11 cellular contexts compared by ENCODE assay signal in the genomic region with DNA sequence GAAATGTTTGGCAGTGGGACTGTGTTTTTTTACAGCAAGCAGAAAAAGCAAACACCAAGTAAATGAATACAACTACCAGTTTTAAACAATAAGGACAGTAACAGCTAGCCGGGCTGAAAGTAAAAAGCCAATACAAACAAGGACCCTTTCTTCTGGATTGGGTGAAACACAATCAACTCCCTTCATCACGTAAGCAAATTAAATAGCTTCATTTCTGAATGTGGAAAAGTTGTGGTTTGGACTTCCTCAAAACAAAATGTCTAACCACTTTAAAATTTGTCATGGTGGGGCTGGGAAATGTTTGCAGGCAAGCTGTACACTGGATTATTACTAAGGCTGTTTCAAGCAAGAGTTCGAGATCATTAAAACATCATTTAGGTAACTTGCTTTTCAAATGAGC. TPM values are rescaled to one million over a fixed set of nuclear protein-coding genes. Genes with fewer than 3 reads are reported as not detected.
A peak's percentile ranks its signal among the peaks of the same experiment; 100 is the strongest.
DNase-seq lines count a peak whose midpoint lies in the region; ATAC-seq and TF ChIP-seq lines count a peak whose summit lies in the region.
"Had no signal": no experiment of that assay in that cellular context is flagged by ENCODE, and none has a peak within 500 bp of the region (broad histone marks: within the 10 kb centered on the region; RNA-seq: fewer than 3 reads in every experiment).

No MANE protein-coding gene starts in this region.

- H3K4me1 ChIP-seq in esophagus squamous epithelium: peaks cover 6 to 51% (median 6%) of the 10 kb centered on the region in 3 donors

- H3K27ac ChIP-seq in esophagus squamous epithelium: peak overlapping the region in 3 of 4 donors; percentile 31 to 66 (median 61)

- no peaks in the 10 kb centered on the region for H3K9me3 ChIP-seq in esophagus squamous epithelium

- H3K36me3 ChIP-seq in esophagus squamous epithelium: peaks cover 14 to 87% (median 17%) of the 10 kb centered on the region in 3 donors

- TF ChIP-seq CTCF in esophagus squamous epithelium (IDR thresholded peaks at IDR 0.05): no peak

- ATAC-seq in GM19023 (IDR thresholded peaks at IDR 0.05; ENCODE audit: unreplicated experiment): no peak
- no peak for ATAC-seq in GM19324 (IDR thresholded peaks at IDR 0.05; ENCODE audit: low FRiP score, unreplicated experiment)
- no peak for ATAC-seq in GM18502 (IDR thresholded peaks at IDR 0.05; ENCODE audit: poor library complexity, unreplicated experiment)
- ATAC-seq: activated CD4-positive, CD25-positive, alpha-beta regulatory T cell treated with anti-CD3 and anti-CD28 coated beads, Interleukin-2, amount 50 U/mL, for 24 hours; K562 had no signal

- WGBS in esophagus squamous epithelium, 2 donors: 35 to 41% methylated on average over 3 of the region's 3 CpGs

- no peak for TF ChIP-seq POLR2A in esophagus squamous epithelium (IDR thresholded peaks at IDR 0.05)

- no peak overlapping the region for H3K4me3 ChIP-seq in esophagus squamous epithelium
- H3K4me3 ChIP-seq: K562 had no signal

- intact Hi-C loops in esophagus squamous epithelium (cut with DNase I): no loop called here

- H3K27me3 ChIP-seq in esophagus squamous epithelium: no peaks in the 10 kb centered on the region

- DNase-seq in GM04504 (ENCODE audit: low read depth) (peak; percentile 73), RPMI7951 (ENCODE audit: low read depth) (peak; percentile 77), esophagus squamous epithelium (lab: John Stamatoyannopoulos, UW) (no peak), renal cortical epithelial cell (ENCODE audit: low read depth) (peak; percentile 29), NCI-H187 treated with DMSO at 0.1 percent for 48 hours (lab: John Stamatoyannopoulos, UW) (no peak)
- DNase-seq: hippocampal formation had no signal

RNA-seq across cellular contexts. Expression of a gene that starts 47.4 kb away (rescaled TPM):
- total RNA-seq in RPMI7951 (2014; rRNA removed; shearing (Covaris generic)): 9.4 and 10.2 TPM in 2 replicates
- total RNA-seq in esophagus squamous epithelium (10 to 100 TPM; 15.7 to 31.7 (median 20.0) TPM), renal cortical epithelial cell (3.6 and 13.3 TPM in 2 replicates)

RNA-seq across cellular contexts. Expression of a gene that starts 48.7 kb away (rescaled TPM):
- 22.2 and 24.3 TPM in 2 replicates for total RNA-seq in RPMI7951 (2014; rRNA removed; shearing (Covaris generic))
- total RNA-seq in esophagus squamous epithelium: 10 to 100 TPM; 14.1 to 31.9 (median 21.0) TPM
- 26.4 and 51.5 TPM in 2 replicates for total RNA-seq in renal cortical epithelial cell

RNA-seq across cellular contexts. Expression of a gene that starts 51.7 kb away (rescaled TPM):
- 37.2 and 39.4 TPM in 2 replicates for total RNA-seq in RPMI7951 (2014; rRNA removed; shearing (Covaris generic))
- 10 to 100 TPM; 67.6 to 92.9 (median 72.8) TPM for total RNA-seq in esophagus squamous epithelium
- 79.6 and 185 TPM in 2 replicates for total RNA-seq in renal cortical epithelial cell

Comparison
In these comparisons a context has a peak if more than half of its experiments do, and no peak if none do; other contexts are left out.
1. DNase-seq: peak in GM04504 (single experiment), RPMI7951 (single experiment) and renal cortical epithelial cell (single experiment); none in esophagus squamous epithelium (single experiment) and NCI-H187 treated with DMSO at 0.1 percent for 48 hours (single experiment).